ENCODE assay signal across 18 cellular contexts in the genomic region with DNA sequence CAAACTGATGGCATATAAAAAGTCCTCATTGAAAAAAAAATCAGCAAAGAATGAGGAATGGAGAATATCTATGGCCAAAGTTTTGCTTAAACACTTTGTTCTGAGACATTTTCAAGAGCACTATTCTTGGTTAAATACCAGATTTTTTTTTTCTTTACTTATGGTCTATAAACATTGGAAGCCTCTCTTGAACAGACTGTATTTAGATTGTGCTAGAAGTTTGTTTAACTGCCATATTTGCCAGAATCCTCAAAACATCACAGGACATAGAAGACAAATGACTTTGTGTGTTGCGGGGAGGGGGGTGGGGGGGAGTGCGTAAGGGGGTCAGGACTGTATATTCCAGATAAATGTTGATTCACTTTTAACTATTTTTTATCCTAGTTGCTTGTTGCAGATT.
DNase-seq lines count a peak whose midpoint lies in the region; ATAC-seq and TF ChIP-seq lines count a peak whose summit lies in the region.
"Had no signal": no experiment of that assay in that cellular context is flagged by ENCODE, and none has a peak within 500 bp of the region (broad histone marks: within the 10 kb centered on the region; RNA-seq: fewer than 3 reads in every experiment).

No MANE protein-coding gene starts in this region.

- intact Hi-C loops in IMR-90 (cut with micrococcal nuclease) (no loop called here), transverse colon (cut with DNase I; ENCODE audit: low total_unique reads) (loop anchor here (10.0 kb wide), 1 partner anchor 518 kb away; no protein-coding TSS in a partner anchor)

- no peak overlapping the region for H2BK5ac ChIP-seq in IMR-90 (ENCODE audit: low read depth, low read length, poor library complexity, severe bottlenecking)

- no peaks in the 10 kb centered on the region for H3K79me2 ChIP-seq in fibroblast of lung (ENCODE audit: control insufficient read depth, insufficient read depth, low read length)

- H2BK15ac ChIP-seq in IMR-90 (ENCODE audit: low read depth, low read length): no peak overlapping the region

- H4K91ac ChIP-seq in IMR-90 (ENCODE audit: insufficient read depth, low read depth, low read length): no peak overlapping the region

- ATAC-seq in IMR-90 (ENCODE audit: low read depth): peak; percentile 54
- no peak for ATAC-seq in HG03135 (IDR thresholded peaks at IDR 0.05; ENCODE audit: unreplicated experiment)
- ATAC-seq: Right ventricle myocardium inferior, SK-N-SH treated with all-trans-retinoic acid at 6 μM for 48 hours had no signal

- H3K9ac ChIP-seq in IMR-90 (ENCODE audit: low read depth, low read length): no peak overlapping the region
- no peak overlapping the region for H3K9ac ChIP-seq in fibroblast of lung (ENCODE audit: insufficient read depth, low read length)

- dilution Hi-C loops in IMR-90 (cut with HindIII; ENCODE audit: low sequenced_read_pairs, unreplicated experiment): no loop called here

- no peak overlapping the region for H3K27ac Mint-ChIP-seq in CD8-positive, alpha-beta memory T cell
- H3K27ac Mint-ChIP-seq: B cell; CD4-positive, alpha-beta T cell; IgD-negative memory B cell had no signal

- no peak overlapping the region for H3K18ac ChIP-seq in IMR-90 (ENCODE audit: low read depth, low read length)

- H3K27me3 ChIP-seq in IMR-90 (ENCODE audit: control insufficient read depth, insufficient read depth, low read length) (no peaks in the 10 kb centered on the region), fibroblast of lung (ENCODE audit: control insufficient read depth, insufficient read depth, low read length) (no peaks in the 10 kb centered on the region), muscle layer of duodenum (ENCODE audit: low read depth, low read length) (no peaks in the 10 kb centered on the region), transverse colon (no peaks in the 10 kb centered on the region)
- no peaks in the 10 kb centered on the region for H3K27me3 ChIP-seq in CD8-positive, alpha-beta memory T cell (ENCODE audit: insufficient read depth, low read length, poor library complexity, severe bottlenecking)

- H3K36me3 ChIP-seq in IMR-90 (ENCODE audit: control insufficient read depth, insufficient read depth, low read length): no peaks in the 10 kb centered on the region
- no peaks in the 10 kb centered on the region for H3K36me3 ChIP-seq in fibroblast of lung (ENCODE audit: control insufficient read depth, insufficient read depth, low read length)
- no peaks in the 10 kb centered on the region for H3K36me3 ChIP-seq in muscle layer of duodenum (ENCODE audit: control insufficient read depth in 1 of 2, insufficient read depth in 2 of 2, low read length in 2 of 2)
- no peaks in the 10 kb centered on the region for H3K36me3 ChIP-seq in transverse colon
- H3K36me3 ChIP-seq in CD8-positive, alpha-beta memory T cell (ENCODE audit: insufficient read depth, low read length): no peaks in the 10 kb centered on the region

- TF ChIP-seq RAD21 in IMR-90 (IDR thresholded peaks at IDR 0.05; ENCODE audit: low read length): no peak

- peaks cover 0 to 4% (median 0%) of the 10 kb centered on the region in 5 donors for H3K9me3 Mint-ChIP-seq in CD8-positive, alpha-beta memory T cell
- H3K9me3 Mint-ChIP-seq: CD4-positive, alpha-beta T cell; IgD-negative memory B cell had no signal

- no peak overlapping the region for H2BK20ac ChIP-seq in IMR-90 (ENCODE audit: low read depth, low read length)

- no peaks in the 10 kb centered on the region for H3K9me3 ChIP-seq in IMR-90 (ENCODE audit: control insufficient read depth, insufficient read depth, low read length)
- no peaks in the 10 kb centered on the region for H3K9me3 ChIP-seq in fibroblast of lung (ENCODE audit: control insufficient read depth, insufficient read depth, low read depth, low read length)
- no peaks in the 10 kb centered on the region for H3K9me3 ChIP-seq in muscle layer of duodenum (ENCODE audit: control insufficient read depth in 1 of 2, low read length in 2 of 2)
- no peaks in the 10 kb centered on the region for H3K9me3 ChIP-seq in transverse colon
- no peaks in the 10 kb centered on the region for H3K9me3 ChIP-seq in CD8-positive, alpha-beta memory T cell (ENCODE audit: low read length)

- CTCF ChIA-PET in IMR-90 (lab: Yijun Ruan, JAX): interaction anchor here (0.6 kb wide), 1 partner anchor 34 kb away, joined by 3 read pairs; no protein-coding TSS in a partner anchor
- CTCF ChIA-PET in CD8-positive, alpha-beta memory T cell (lab: Charles Lee): no interaction called here

- H4K20me1 ChIP-seq in IMR-90 (ENCODE audit: insufficient read depth, low read length) (no peaks in the 10 kb centered on the region), fibroblast of lung (ENCODE audit: control insufficient read depth, extremely low read depth, insufficient read depth, low read length) (no peaks in the 10 kb centered on the region)

- H3K56ac ChIP-seq in IMR-90 (ENCODE audit: extremely low read depth, insufficient read depth, low read length): no peak overlapping the region

- TF ChIP-seq POLR2A in IMR-90 (IDR thresholded peaks at IDR 0.05; ENCODE audit: low read depth, low read length) (no peak), transverse colon (IDR thresholded peaks at IDR 0.05) (no peak)

- POLR2A ChIA-PET in IMR-90 (lab: Charles Lee; ENCODE audit: unreplicated experiment): no interaction called here
- POLR2A ChIA-PET in CD8-positive, alpha-beta memory T cell (lab: Charles Lee): no interaction called here

- in situ Hi-C loops in IMR-90 (cut with MboI; ENCODE audit: low sequenced_read_pairs) (no loop called here), transverse colon (cut with MboI; ENCODE audit: low pct_ligation_motif_present in 1 of 4, low pct_unique_long_range_greater_than_20kb in 1 of 4, low sequenced_read_pairs in 3 of 4) (loop anchor here in 3 of 4 donors (10.0 to 25.0 kb wide), 2 partner anchors 260 to 262 kb away; a partner anchor contains a TSS)

- no peak for TF ChIP-seq CTCF in IMR-90 (conservative IDR thresholded peaks at IDR 0.05; ENCODE audit: low read depth, low read length)
- no peak for TF ChIP-seq CTCF in fibroblast of lung (conservative IDR thresholded peaks at IDR 0.05 in 1 of 2, IDR thresholded peaks at IDR 0.05 in 1 of 2; ENCODE audit: low read depth in 1 of 2, low read length in 2 of 2)
- TF ChIP-seq CTCF in transverse colon (IDR thresholded peaks at IDR 0.05): no peak

- no peak overlapping the region for H4K8ac ChIP-seq in IMR-90 (ENCODE audit: low read depth in 2 of 2, low read length in 2 of 2)

- no CpG with 5 or more reads among the region's 2 CpGs for WGBS in IMR-90 (ENCODE audit: extremely low coverage in 2 of 2, insufficient read length in 1 of 2), 2 experiments
- 19 to 29% methylated on average over 2 of the region's 2 CpGs for WGBS in transverse colon (ENCODE audit: low coverage in 1 of 2), 2 donors

- BruUV-seq in IMR-90 (replicated peaks; lab: Mats Ljungman, UMichigan): no TSS peak

- H3K4ac ChIP-seq in IMR-90 (ENCODE audit: low read depth, low read length): no peak overlapping the region

- H2BK120ac ChIP-seq in IMR-90 (ENCODE audit: low read depth, low read length): no peak overlapping the region

- no peak overlapping the region for H2AK5ac ChIP-seq in IMR-90 (ENCODE audit: low read depth, low read length)

- no peak overlapping the region for H2AK9ac ChIP-seq in IMR-90 (replicated peaks; ENCODE audit: low read depth, low read length, poor library complexity)

- no peaks in the 10 kb centered on the region for H3K36me3 Mint-ChIP-seq in CD8-positive, alpha-beta memory T cell
- H3K36me3 Mint-ChIP-seq: IgD-negative memory B cell had no signal

- H3K4me1 ChIP-seq in IMR-90 (ENCODE audit: control insufficient read depth, insufficient read depth, low read length): no peaks in the 10 kb centered on the region
- H3K4me1 ChIP-seq in fibroblast of lung (ENCODE audit: control insufficient read depth, extremely low read depth, insufficient read depth, low read length): no peaks in the 10 kb centered on the region
- peaks cover 0 to 10% of the 10 kb centered on the region in 2 donors for H3K4me1 ChIP-seq in muscle layer of duodenum (ENCODE audit: control insufficient read depth in 1 of 2, insufficient read depth in 2 of 2, low read length in 2 of 2)
- peaks cover 0 to 18% (median 6%) of the 10 kb centered on the region in 4 donors for H3K4me1 ChIP-seq in transverse colon
- no peaks in the 10 kb centered on the region for H3K4me1 ChIP-seq in CD8-positive, alpha-beta memory T cell (ENCODE audit: insufficient read depth, low read length)

- no peaks in the 10 kb centered on the region for H3K79me1 ChIP-seq in IMR-90 (ENCODE audit: low read depth in 1 of 2, low read length in 2 of 2)

- no peak overlapping the region for H4K5ac ChIP-seq in IMR-90 (ENCODE audit: low read depth, low read length)

- no peak for TF ChIP-seq EP300 in transverse colon (IDR thresholded peaks at IDR 0.05; ENCODE audit: low read depth)

- H3K4me1 Mint-ChIP-seq in CD8-positive, alpha-beta memory T cell: no peaks in the 10 kb centered on the region
- H3K4me1 Mint-ChIP-seq: B cell, IgD-negative memory B cell had no signal

- H3K9me1 ChIP-seq in IMR-90 (ENCODE audit: insufficient read depth, low read length): no peaks in the 10 kb centered on the region

- no peak overlapping the region for H3K14ac ChIP-seq in IMR-90 (replicated peaks; ENCODE audit: low read depth, low read length)

- H2AFZ ChIP-seq in IMR-90 (replicated peaks; ENCODE audit: low read length, poor library complexity): no peak overlapping the region
- H2AFZ ChIP-seq in fibroblast of lung (ENCODE audit: low read length): no peak overlapping the region

- DNase-seq in IMR-90 (peak; percentile 24), fibroblast of lung (ENCODE audit: low read depth in 2 of 2) (peak in 1 of 2 donors; percentile 86), transverse colon (no peak), mesenteric fat pad (ENCODE audit: low spot score) (no peak), HPDE6-E6E7 (ENCODE audit: extremely low spot score) (no peak)
- DNase-seq in CD8-positive, alpha-beta memory T cell: no peak
- DNase-seq: ACHN; CD4-positive, alpha-beta T cell; H7; MV-4-11; NCI-H1436; NCI-H2081 treated with DMSO at 0.1 percent for 48 hours had no signal

- H3K4me3 Mint-ChIP-seq in CD8-positive, alpha-beta memory T cell: no peak overlapping the region
- H3K4me3 Mint-ChIP-seq: B cell; CD4-positive, alpha-beta T cell; IgD-negative memory B cell had no signal

- H3K4me3 ChIP-seq in IMR-90 (ENCODE audit: insufficient read depth, low read depth, low read length): no peak overlapping the region
- H3K4me3 ChIP-seq in fibroblast of lung (replicated peaks in 1 of 4; ENCODE audit: control extremely low read depth in 1 of 4, insufficient read depth in 1 of 4, low read depth in 3 of 4, low read length in 4 of 4): peak overlapping the region in 1 of 4 experiments; percentile 10
- no peak overlapping the region for H3K4me3 ChIP-seq in muscle layer of duodenum (ENCODE audit: low read depth in 1 of 2, low read length in 2 of 2)
- no peak overlapping the region for H3K4me3 ChIP-seq in transverse colon
- H3K4me3 ChIP-seq in CD8-positive, alpha-beta memory T cell (ENCODE audit: low read length): no peak overlapping the region

- no peaks in the 10 kb centered on the region for H3K27me3 Mint-ChIP-seq in CD8-positive, alpha-beta memory T cell
- H3K27me3 Mint-ChIP-seq: B cell; CD4-positive, alpha-beta T cell had no signal

- no peak overlapping the region for H3K23ac ChIP-seq in IMR-90 (ENCODE audit: low read depth, low read length)

- H3K4me2 ChIP-seq in IMR-90 (ENCODE audit: low read depth, low read length): peak overlapping the region; percentile 27; the same call in 1 of the 2 replicates
- peak overlapping the region; percentile 60 for H3K4me2 ChIP-seq in fibroblast of lung (ENCODE audit: extremely low read depth, insufficient read depth, low read length)

- no peak overlapping the region for H3K27ac ChIP-seq in IMR-90 (ENCODE audit: insufficient read depth, low read length)
- H3K27ac ChIP-seq in fibroblast of lung (ENCODE audit: insufficient read depth, low read length): no peak overlapping the region
- H3K27ac ChIP-seq in muscle layer of duodenum (ENCODE audit: low read length): peak overlapping the region; percentile 78
- peak overlapping the region; percentile 31 to 79 (median 76) for H3K27ac ChIP-seq in transverse colon
- H3K27ac ChIP-seq in CD8-positive, alpha-beta memory T cell (ENCODE audit: low read depth, low read length): no peak overlapping the region

Comparison
In these comparisons a context has a peak if more than half of its experiments do, and no peak if none do; other contexts are left out.
1. H3K27ac ChIP-seq: peak in muscle layer of duodenum (single experiment) and transverse colon (4 of 4); none in IMR-90 (single experiment), fibroblast of lung (single experiment) and CD8-positive, alpha-beta memory T cell (single experiment).